Comparison of ENCODE assay signal across 21 cellular contexts in the genomic region with DNA sequence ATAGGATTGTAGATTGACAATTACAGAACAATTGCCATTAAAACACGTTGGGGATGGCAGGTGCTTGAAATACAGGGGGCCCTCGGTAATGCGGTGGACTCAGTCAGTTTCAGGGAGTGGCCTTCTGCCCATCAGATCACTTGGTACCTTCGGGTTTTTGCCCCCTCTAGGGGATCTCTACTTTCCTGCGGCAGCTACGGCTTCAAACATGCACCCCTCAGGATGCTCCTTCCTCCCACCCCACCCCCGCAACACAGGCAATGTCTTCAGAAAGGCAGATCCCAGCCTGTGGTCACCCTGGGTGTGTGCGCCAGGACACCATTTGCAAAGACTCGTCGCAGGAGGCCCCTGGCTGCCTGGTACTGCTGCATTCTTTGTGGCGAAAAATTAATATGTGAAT.
DNase-seq lines count a peak whose midpoint lies in the region; ATAC-seq, FAIRE-seq and TF ChIP-seq lines count a peak whose summit lies in the region.
"Had no signal": no experiment of that assay in that cellular context is flagged by ENCODE, and none has a peak within 500 bp of the region (broad histone marks: within the 10 kb centered on the region; RNA-seq: fewer than 3 reads in every experiment).

No MANE protein-coding gene starts in this region.

- no peak overlapping the region for H3K14ac ChIP-seq in H9 (ENCODE audit: insufficient read depth, low read length)

- no CpG with 5 or more reads among the region's 11 CpGs for WGBS in H9 (ENCODE audit: extremely low coverage, insufficient read length, low lambda C conversion rate)
- WGBS in K562 (ENCODE audit: insufficient coverage, low coverage, missing lambda C conversion rate) = 71% methylated on average over 8 of the region's 11 CpGs

- no peaks in the 10 kb centered on the region for H4K20me1 ChIP-seq in GM23338 (replicated peaks; ENCODE audit: insufficient read depth)
- no peaks in the 10 kb centered on the region for H4K20me1 ChIP-seq in H9 (ENCODE audit: control insufficient read depth, insufficient read depth, insufficient read length)
- no peaks in the 10 kb centered on the region for H4K20me1 ChIP-seq in K562 (replicated peaks; ENCODE audit: control insufficient read depth, insufficient read depth, low read length)
- no peaks in the 10 kb centered on the region for H4K20me1 ChIP-seq in neural cell (ENCODE audit: insufficient read depth)

- DNase-seq in GM23338 (ENCODE audit: low spot score) (peak; percentile 55), H9 (no peak), K562 (ENCODE audit: extremely low read depth in 1 of 4, low spot score in 3 of 4) (no peak), epidermal melanocyte (ENCODE audit: insufficient read length, low spot score) (no peak)
- DNase-seq: ACHN; Caco-2; CD4-positive, alpha-beta T cell; GOT3; HCEC 1CT; IMR-90; KBM-7 had no signal

- CTCF ChIA-PET in K562 (lab: Yijun Ruan, JAX; ENCODE audit: low intra/inter-chr PET ratio) = no interaction called here

- no peak overlapping the region for H3K27ac Mint-ChIP-seq in GM23338
- no peak overlapping the region for H3K27ac Mint-ChIP-seq in H9
- H3K27ac Mint-ChIP-seq in stimulated activated memory B cell treated with anti-CD40 and anti-IgM and Interleukin-4, amounts not matched to agents 10 μg/mL and 1 μg/mL and 100 μg/mL, for 72 hours = no peak overlapping the region
- H3K27ac Mint-ChIP-seq: CD4-positive, alpha-beta T cell had no signal

- H3K4ac ChIP-seq in H9 (ENCODE audit: low read depth, low read length) = no peak overlapping the region

- H2BK20ac ChIP-seq in H9 (ENCODE audit: low read depth, low read length, poor library complexity, severe bottlenecking) = no peak overlapping the region

- H3F3A ChIP-seq in GM23338 (replicated peaks; ENCODE audit: low read depth) (no peaks in the 10 kb centered on the region), neural cell (ENCODE audit: insufficient read depth, low read length, poor library complexity, severe bottlenecking) (peaks cover 3% of the 10 kb centered on the region)

- ATAC-seq in GM23338 = peak; percentile 73
- peak; percentile 28; the same call in 2 of the 3 replicates for ATAC-seq in K562
- ATAC-seq in stimulated activated memory B cell treated with anti-CD40 and anti-IgM and Interleukin-4, amounts not matched to agents 10 μg/mL and 1 μg/mL and 100 μg/mL, for 72 hours = no peak
- ATAC-seq in GM18858 (IDR thresholded peaks at IDR 0.05; ENCODE audit: unreplicated experiment) = no peak

- no peaks in the 10 kb centered on the region for H3K9me1 ChIP-seq in K562 (ENCODE audit: control insufficient read depth, insufficient read depth, low read length)

- POLR2A ChIA-PET in K562 (lab: Yijun Ruan, JAX) = no interaction called here

- FAIRE-seq in K562 (lab: Jason Lieb, UNC) = no peak
- FAIRE-seq: A204.1, D721Med, G401.6, GM12892, GM18507, HTR-8/SVneo had no signal

- no peak overlapping the region for H3T11ph ChIP-seq in H9 (ENCODE audit: low read length)

- H3K36me3 ChIP-seq in GM23338 (ENCODE audit: insufficient read depth) = peaks cover 8% of the 10 kb centered on the region; the same call in 1 of the 2 replicates
- no peaks in the 10 kb centered on the region for H3K36me3 ChIP-seq in K562 (ENCODE audit: control insufficient read depth, insufficient read depth, low read length)
- H3K36me3 ChIP-seq in neural cell (ENCODE audit: insufficient read depth, low read length) = no peaks in the 10 kb centered on the region

- H2AFZ ChIP-seq in GM23338 (0 out of 2 replicates have a peak overlapping the region, but pooled peaks have one; percentile 56), H9 (ENCODE audit: low read length) (no peak overlapping the region), K562 (ENCODE audit: low read depth, low read length) (no peak overlapping the region), neural cell (ENCODE audit: low read depth, low read length) (no peak overlapping the region)

- H2BK12ac ChIP-seq in H9 (ENCODE audit: insufficient read length, low read depth, low read length) = no peak overlapping the region

- TF ChIP-seq EP300 in K562 (IDR thresholded peaks at IDR 0.05; ENCODE audit: low read length) (no peak), neural cell (conservative IDR thresholded peaks at IDR 0.05; ENCODE audit: poor library complexity, severe bottlenecking) (no peak)

- H3K27me3 Mint-ChIP-seq in GM23338 (ENCODE audit: insufficient read depth, low read depth, poor library complexity) (peaks cover 5% of the 10 kb centered on the region), H9 (ENCODE audit: low read depth) (peaks cover 8% of the 10 kb centered on the region)
- peaks cover 9% of the 10 kb centered on the region for H3K27me3 Mint-ChIP-seq in stimulated activated memory B cell treated with anti-CD40 and anti-IgM and Interleukin-4, amounts not matched to agents 10 μg/mL and 1 μg/mL and 100 μg/mL, for 72 hours

- H3K27ac ChIP-seq in GM23338 (ENCODE audit: low read depth) = no peak overlapping the region
- H3K27ac ChIP-seq in H9 (ENCODE audit: insufficient read length, low read depth, low read length) = no peak overlapping the region
- no peak overlapping the region for H3K27ac ChIP-seq in K562 (ENCODE audit: extremely low read depth, low read depth, low read length)
- no peak overlapping the region for H3K27ac ChIP-seq in neural cell (ENCODE audit: low read length)
- H3K27ac ChIP-seq: C4-2B had no signal

- no peak overlapping the region for H2BK5ac ChIP-seq in H9 (ENCODE audit: insufficient read length, low read length)

- H3K4me3 Mint-ChIP-seq in GM23338 (no peak overlapping the region), H9 (no peak overlapping the region)
- no peak overlapping the region for H3K4me3 Mint-ChIP-seq in stimulated activated memory B cell treated with anti-CD40 and anti-IgM and Interleukin-4, amounts not matched to agents 10 μg/mL and 1 μg/mL and 100 μg/mL, for 72 hours
- H3K4me3 Mint-ChIP-seq: CD4-positive, alpha-beta T cell had no signal

- peaks cover 12% of the 10 kb centered on the region for H3K4me1 Mint-ChIP-seq in GM23338
- peaks cover 11 to 17% of the 10 kb centered on the region in 2 experiments for H3K4me1 Mint-ChIP-seq in H9
- no peaks in the 10 kb centered on the region for H3K4me1 Mint-ChIP-seq in stimulated activated memory B cell treated with anti-CD40 and anti-IgM and Interleukin-4, amounts not matched to agents 10 μg/mL and 1 μg/mL and 100 μg/mL, for 72 hours

- H4K8ac ChIP-seq in H9 (replicated peaks; ENCODE audit: insufficient read length, low read depth, low read length) = no peak overlapping the region

- H2BK120ac ChIP-seq in H9 (ENCODE audit: low read depth, low read length, poor library complexity, severe bottlenecking) = no peak overlapping the region

- no peak overlapping the region for H2BK15ac ChIP-seq in H9 (ENCODE audit: low read depth, low read length)

- no peak overlapping the region for H3K4me3 ChIP-seq in GM23338
- no peak overlapping the region for H3K4me3 ChIP-seq in K562
- peak overlapping the region; percentile 10 for H3K4me3 ChIP-seq in neural cell (ENCODE audit: low read length)

- no peak overlapping the region for H4K5ac ChIP-seq in H9 (ENCODE audit: insufficient read length, low read depth, low read length)

- H3K4me1 ChIP-seq in GM23338 (ENCODE audit: insufficient read depth) (no peaks in the 10 kb centered on the region; the same call in 1 of the 2 replicates), H9 (ENCODE audit: insufficient read depth, low read length) (no peaks in the 10 kb centered on the region), K562 (replicated peaks in 1 of 2; ENCODE audit: control insufficient read depth in 2 of 2, insufficient read depth in 2 of 2, low read length in 2 of 2) (no peaks in the 10 kb centered on the region; a peak in 2 of 5 replicates)
- H3K4me1 ChIP-seq: Caco-2 had no signal

- no peak for TF ChIP-seq POLR2A in K562 (conservative IDR thresholded peaks at IDR 0.05)

- peaks cover 28% of the 10 kb centered on the region for H3K9me3 Mint-ChIP-seq in GM23338
- peaks cover 27 to 32% of the 10 kb centered on the region in 2 experiments for H3K9me3 Mint-ChIP-seq in H9
- peaks cover 5% of the 10 kb centered on the region for H3K9me3 Mint-ChIP-seq in stimulated activated memory B cell treated with anti-CD40 and anti-IgM and Interleukin-4, amounts not matched to agents 10 μg/mL and 1 μg/mL and 100 μg/mL, for 72 hours

- intact Hi-C loops in K562 (cut with micrococcal nuclease) = no loop called here

- TF ChIP-seq CTCF in GM23338 (conservative IDR thresholded peaks at IDR 0.05; ENCODE audit: low read depth in 2 of 2) (peak in 1 of 2 experiments; percentile 13; a peak in 1 of 4 replicates), H9 (conservative IDR thresholded peaks at IDR 0.05) (0 out of 3 replicates have a peak, but pooled peaks have one; percentile 13), K562 (IDR thresholded peaks at IDR 0.05 in 2 of 3, conservative IDR thresholded peaks at IDR 0.05 in 1 of 3; ENCODE audit: insufficient read depth in 2 of 3, low read depth in 1 of 3, low read length in 3 of 3) (no peak), neural cell (IDR thresholded peaks at IDR 0.05; ENCODE audit: poor library complexity, severe bottlenecking) (no peak)

- H3K9me2 ChIP-seq in GM23338 (ENCODE audit: insufficient read depth) (0 out of 2 replicates have a peak, but pooled peaks cover 8% of the 10 kb centered on the region), neural cell (ENCODE audit: insufficient read depth, low read length) (no peaks in the 10 kb centered on the region)

- no peak overlapping the region for H2AK5ac ChIP-seq in H9 (ENCODE audit: insufficient read length, low read length)

- H3K9me3 ChIP-seq in H9 (ENCODE audit: control insufficient read depth, low read depth, low read length) (peaks cover 17% of the 10 kb centered on the region), K562 (replicated peaks; ENCODE audit: control insufficient read depth, insufficient read depth, low read depth, low read length) (no peaks in the 10 kb centered on the region), neural cell (ENCODE audit: low read length) (peaks cover 8% of the 10 kb centered on the region)
- H3K9me3 ChIP-seq: Caco-2 had no signal

- TF ChIP-seq RAD21 in K562 (CRISPR knock-in tag; conservative IDR thresholded peaks at IDR 0.05 in 1 of 2, IDR thresholded peaks at IDR 0.05 in 1 of 2) = no peak
- TF ChIP-seq RAD21 in neural cell (conservative IDR thresholded peaks at IDR 0.05) = no peak

- H3K56ac ChIP-seq in H9 (ENCODE audit: insufficient read length, low read depth, low read length) = no peak overlapping the region

- no peak overlapping the region for H3K18ac ChIP-seq in H9 (ENCODE audit: insufficient read length, low read depth, low read length)

- no peak overlapping the region for H4K91ac ChIP-seq in H9 (ENCODE audit: insufficient read length, low read depth, low read length)

- in situ Hi-C loops in K562 (cut with MboI) = no loop called here

- H3K79me2 ChIP-seq in GM23338 (replicated peaks; ENCODE audit: insufficient read depth) (no peaks in the 10 kb centered on the region), H9 (ENCODE audit: insufficient read depth, low read length) (no peaks in the 10 kb centered on the region), K562 (ENCODE audit: control insufficient read depth, insufficient read depth, low read length) (no peaks in the 10 kb centered on the region), neural cell (replicated peaks; ENCODE audit: insufficient read depth, low read length) (no peaks in the 10 kb centered on the region)

- no peaks in the 10 kb centered on the region for H3K23me2 ChIP-seq in H9 (ENCODE audit: insufficient read length, low read depth, low read length, poor library complexity, severe bottlenecking)

- H3K4me2 ChIP-seq in GM23338 = no peak overlapping the region
- no peak overlapping the region for H3K4me2 ChIP-seq in H9 (ENCODE audit: insufficient read depth, insufficient read length, low read length)
- no peak overlapping the region for H3K4me2 ChIP-seq in K562 (ENCODE audit: insufficient read depth, low read length)
- H3K4me2 ChIP-seq in neural cell (ENCODE audit: low read length) = no peak overlapping the region

- H3K23ac ChIP-seq in H9 (ENCODE audit: insufficient read length, low read depth, low read length) = no peak overlapping the region

- H3K79me1 ChIP-seq in H9 (ENCODE audit: insufficient read depth, low read depth, low read length, poor library complexity, severe bottlenecking) = no peaks in the 10 kb centered on the region

- H3K27me3 ChIP-seq in GM23338 (ENCODE audit: insufficient read depth) = no peaks in the 10 kb centered on the region
- H3K27me3 ChIP-seq in H9 (ENCODE audit: insufficient read depth, low read length) = no peaks in the 10 kb centered on the region
- H3K27me3 ChIP-seq in K562 (ENCODE audit: control insufficient read depth in 2 of 2, insufficient read depth in 2 of 2, low read length in 2 of 2) = no peaks in the 10 kb centered on the region
- H3K27me3 ChIP-seq in neural cell (ENCODE audit: insufficient read depth, low read depth, low read length) = peaks cover 5% of the 10 kb centered on the region

- peaks cover 31% of the 10 kb centered on the region for H3K36me3 Mint-ChIP-seq in GM23338 (ENCODE audit: low read depth)
- peaks cover 6 to 37% (median 8%) of the 10 kb centered on the region in 3 experiments for H3K36me3 Mint-ChIP-seq in H9 (ENCODE audit: insufficient read depth in 1 of 3, low read depth in 3 of 3)
- H3K36me3 Mint-ChIP-seq in stimulated activated memory B cell treated with anti-CD40 and anti-IgM and Interleukin-4, amounts not matched to agents 10 μg/mL and 1 μg/mL and 100 μg/mL, for 72 hours = no peaks in the 10 kb centered on the region

- BruUV-seq in K562 (replicated peaks; lab: Mats Ljungman, UMichigan) = no TSS peak

- H3K9ac ChIP-seq in H9 (ENCODE audit: extremely low read depth, insufficient read length, low read length) = no peak overlapping the region
- no peak overlapping the region for H3K9ac ChIP-seq in K562 (ENCODE audit: insufficient read depth in 1 of 2, low read depth in 2 of 2, low read length in 2 of 2)
- H3K9ac ChIP-seq in neural cell (ENCODE audit: low read length) = no peak overlapping the region

Comparison
In these comparisons a context has a peak if more than half of its experiments do, and no peak if none do; other contexts are left out.
1. ATAC-seq: peak in GM23338 (single experiment) and K562 (single experiment); none in stimulated activated memory B cell treated with anti-CD40 and anti-IgM and Interleukin-4, amounts not matched to agents 10 μg/mL and 1 μg/mL and 100 μg/mL, for 72 hours (single experiment) and GM18858 (single experiment).